8 cellular contexts compared by ENCODE assay signal in genomic region chr16:67158637-67159600, GRCh38. TPM values are rescaled to one million over a fixed set of nuclear protein-coding genes. Genes with fewer than 3 reads are reported as not detected.
DNase-seq lines count a peak whose midpoint lies in the region; ATAC-seq and TF ChIP-seq lines count a peak whose summit lies in the region.

No MANE protein-coding gene starts in this region.

- H3K27ac ChIP-seq in dorsolateral prefrontal cortex: peak overlapping the region in 56 of 59 donors; percentile 1 to 88 (median 77)

- no peaks in the 10 kb centered on the region for H3K9me3 Mint-ChIP-seq in stimulated activated naive CD8-positive, alpha-beta T cell treated with anti-CD3 and anti-CD28 coated beads, Interleukin-15, amount 100 ng/mL, for 72 hours

- intact Hi-C loops in dorsolateral prefrontal cortex (cut with DNase I): loop anchor here (5.0 kb wide), 4 partner anchors 52 to 212 kb away; partner anchors contain the start of gene PHAF1 (in 1 of the 2)

- peak overlapping the region; percentile 61 to 97 for H3K27ac Mint-ChIP-seq in stimulated activated naive CD8-positive, alpha-beta T cell treated with anti-CD3 and anti-CD28 coated beads, Interleukin-15, amount 100 ng/mL, for 72 hours

- H3K4me3 Mint-ChIP-seq in stimulated activated naive CD8-positive, alpha-beta T cell treated with anti-CD3 and anti-CD28 coated beads, Interleukin-15, amount 100 ng/mL, for 72 hours: peak overlapping the region; percentile 92 to 94

- H3K27me3 Mint-ChIP-seq in stimulated activated naive CD8-positive, alpha-beta T cell treated with anti-CD3 and anti-CD28 coated beads, Interleukin-15, amount 100 ng/mL, for 72 hours: peaks cover 52% of the 10 kb centered on the region

- peak overlapping the region; percentile 47 to 94 (median 82) for H3K4me3 ChIP-seq in dorsolateral prefrontal cortex

- peak; percentile 38 for ATAC-seq in GM19438 (IDR thresholded peaks at IDR 0.05; ENCODE audit: low read depth, unreplicated experiment)
- peak; percentile 30 for ATAC-seq in HG03571 (IDR thresholded peaks at IDR 0.05; ENCODE audit: unreplicated experiment)
- peak; percentile 36 to 42 for ATAC-seq in activated CD4-positive, CD25-positive, alpha-beta regulatory T cell treated with anti-CD3 and anti-CD28 coated beads, Interleukin-2, amount 50 U/mL, for 24 hours
- peak; percentile 81 for ATAC-seq in stimulated activated naive CD8-positive, alpha-beta T cell treated with anti-CD3 and anti-CD28 coated beads, Interleukin-15, amount 100 ng/mL, for 72 hours

- DNase-seq in CD1c-positive myeloid dendritic cell (ENCODE audit: extremely low spot score): peak; percentile 84
- peak in 1 of 10 donors; percentile 39 for DNase-seq in dorsolateral prefrontal cortex
- peak; percentile 39 for DNase-seq in myocyte (ENCODE audit: low read depth)
- DNase-seq in stimulated activated naive CD8-positive, alpha-beta T cell treated with anti-CD3 and anti-CD28 coated beads, Interleukin-15, amount 100 ng/mL, for 72 hours: peak; percentile 84 to 97
- DNase-seq in middle frontal gyrus (ENCODE audit: extremely low spot score, low spot score): no peak

- peaks cover 0 to 11% (median 0%) of the 10 kb centered on the region in 45 donors for H3K27me3 ChIP-seq in dorsolateral prefrontal cortex

- no peak for TF ChIP-seq CTCF in dorsolateral prefrontal cortex (IDR thresholded peaks at IDR 0.05 in 54 of 56, conservative IDR thresholded peaks at IDR 0.05 in 2 of 56; ENCODE audit: low read depth in 1 of 56, partially characterized antibody in 56 of 56)

- H3K4me1 Mint-ChIP-seq in stimulated activated naive CD8-positive, alpha-beta T cell treated with anti-CD3 and anti-CD28 coated beads, Interleukin-15, amount 100 ng/mL, for 72 hours: peaks cover 84% of the 10 kb centered on the region

RNA-seq across cellular contexts. Expression of gene TRADD, which starts 0.8 kb away (rescaled TPM):
- total RNA-seq in dorsolateral prefrontal cortex (10 to 100 TPM in 84 of 120 experiments, 1 to 10 TPM in 36; 5.6 to 19.5 (median 11.5) TPM), myocyte (19.1 and 21.0 TPM in 2 replicates)
- 25.3 TPM for polyA plus RNA-seq in myocyte (2012)

RNA-seq across cellular contexts. Expression of gene FBXL8, which starts 0.8 kb away (rescaled TPM):
- 10 to 100 TPM in 61 of 120 experiments, 1 to 10 TPM in 59; 3.8 to 25.4 (median 10.2) TPM for total RNA-seq in dorsolateral prefrontal cortex
- total RNA-seq in myocyte: 39.3 and 46.4 TPM in 2 replicates
- polyA plus RNA-seq in myocyte (2012): 13.8 TPM

RNA-seq across cellular contexts. Expression of gene HSF4, which starts 5.6 kb away (rescaled TPM):
- total RNA-seq in dorsolateral prefrontal cortex (100 to 1,000 TPM in 95 of 120 experiments, 10 to 100 TPM in 25; 73.3 to 206 (median 120) TPM), myocyte (20.9 and 29.3 TPM in 2 replicates)
- polyA plus RNA-seq in myocyte (2012): 25.7 TPM

RNA-seq across cellular contexts. Expression of gene B3GNT9, which starts 8.1 kb away (rescaled TPM):
- 10 to 100 TPM in 75 of 120 experiments, 1 to 10 TPM in 45; 4.8 to 23.7 (median 10.6) TPM for total RNA-seq in dorsolateral prefrontal cortex
- 56.1 and 57.4 TPM in 2 replicates for total RNA-seq in myocyte
- 52.4 TPM for polyA plus RNA-seq in myocyte (2012)

RNA-seq across cellular contexts. Expression of gene NOL3, which starts 11.4 kb away (rescaled TPM):
- total RNA-seq in dorsolateral prefrontal cortex (10 to 100 TPM; 23.0 to 67.7 (median 36.8) TPM), myocyte (70.9 and 86.5 TPM in 2 replicates)
- 60.2 TPM for polyA plus RNA-seq in myocyte (2012)

Comparison
In these comparisons a context has a peak if more than half of its experiments do, and no peak if none do; other contexts are left out.
1. ATAC-seq: peak in every context shown above with its lines; median percentile 81 in stimulated activated naive CD8-positive, alpha-beta T cell treated with anti-CD3 and anti-CD28 coated beads, Interleukin-15, amount 100 ng/mL, for 72 hours; 39 in activated CD4-positive, CD25-positive, alpha-beta regulatory T cell treated with anti-CD3 and anti-CD28 coated beads, Interleukin-2, amount 50 U/mL, for 24 hours; 38 in GM19438; 30 in HG03571.